In genomic region chr15:31376511-31376910, GRCh38 we compare ENCODE assay signal across 1 cellular context.
TF ChIP-seq lines count a peak whose summit lies in the region.

No MANE protein-coding gene starts in this region.

TF ChIP-seq in GM23338, 12 proteins besides CTCF, POLR2A, EP300 and RAD21 (continued from another document):
- TF ChIP-seq ZNF462 (CRISPR knock-in tag; IDR thresholded peaks at IDR 0.05) (no peak), REST (IDR thresholded peaks at IDR 0.05; ENCODE audit: unreplicated experiment) (no peak), CREB1 (CRISPR knock-in tag; IDR thresholded peaks at IDR 0.05; ENCODE audit: low read depth) (no peak), EZH2phosphoT487 (IDR thresholded peaks at IDR 0.05; ENCODE audit: unreplicated experiment) (no peak)
TF ChIP-seq in GM23338: peak in this region for 0.
